Comparison of ENCODE assay signal across 32 cellular contexts in the genomic region with DNA sequence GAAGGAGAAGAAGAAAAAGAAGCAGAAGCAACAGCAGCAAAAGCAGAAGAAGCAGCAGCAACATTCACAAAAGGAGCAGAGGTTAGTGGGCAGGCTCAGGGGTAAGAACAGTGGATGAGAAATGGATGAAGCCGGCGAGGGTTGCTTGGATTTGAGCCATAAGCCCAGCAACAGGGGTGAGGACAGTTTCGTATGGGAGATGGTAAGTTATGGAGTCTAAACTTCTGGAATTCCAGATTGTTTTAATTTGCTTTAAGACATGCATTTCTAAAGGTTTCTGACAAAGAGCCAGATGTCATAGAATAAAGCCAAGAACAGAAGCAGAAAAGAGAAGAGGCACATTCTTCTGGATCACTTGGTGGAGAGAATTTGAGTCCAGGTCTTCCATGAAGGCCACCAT.
"Had no signal": no experiment of that assay in that cellular context is flagged by ENCODE, and none has a peak within 500 bp of the region (broad histone marks: within the 10 kb centered on the region; RNA-seq: fewer than 3 reads in every experiment).

No MANE protein-coding gene starts in this region.

- DNase-seq: activated B cell treated with CpG ODN at 0.5 μM for 24 hours; activated CD4-positive, alpha-beta memory T cell treated with anti-CD3 and anti-CD28 coated beads for 36 hours; activated CD4-positive, alpha-beta T cell treated with anti-CD3 and anti-CD28 coated beads for 4 hours; activated CD4-positive, alpha-beta T cell treated with anti-CD3 and anti-CD28 coated beads, Interleukin-2, amount 50 U/mL, for 1 hour; activated CD4-positive, CD25-positive, alpha-beta regulatory T cell treated with anti-CD3 and anti-CD28 coated beads, Interleukin-2, amount 50 U/mL, for 72 hours; activated CD8-positive, alpha-beta memory T cell treated with anti-CD3 and anti-CD28 coated beads, Interleukin-2, amount 10 ng/mL, durations not matched to agents 7 days and 5 days; activated CD8-positive, alpha-beta memory T cell treated with anti-CD3 and anti-CD28 coated beads, Interleukin-2, amount 50 U/mL, for 48 hours; activated effector memory CD4-positive, alpha-beta T cell treated with Interleukin-2 at 50 U/mL for 16 hours; activated naive CD4-positive, alpha-beta T cell treated with anti-CD3 and anti-CD28 coated beads, Interleukin-2, amount 10 ng/mL, durations not matched to agents 7 days and 5 days; activated naive CD8-positive, alpha-beta T cell treated with anti-CD3 and anti-CD28 coated beads, Interleukin-2, amount 50 U/mL, for 24 hours; activated T-cell treated with anti-CD3 and anti-CD28 coated beads, Interleukin-2, amount 50 U/mL, for 48 hours; amniotic stem cell; aorta; brain microvascular endothelial cell; central memory CD4-positive, alpha-beta T cell; Karpas-422; MV-4-11; NCI-H1694 treated with DMSO at 0.1 percent for 48 hours; NCI-H2029; NCI-H2171; NCI-H510A; NCI-H526; NK-92 treated with Interleukin-12 subunit alpha and Interleukin-12 subunit beta, amount 100 ng/mL, for 24 hours; PC-3; Peyer's patch; RPMI8226; SHP77 treated with DMSO at 0.1 percent for 48 hours; SW 1271; T-helper 1 cell; T-helper 2 cell; T-helper 9 cell had no signal

- ATAC-seq: activated CD8-positive, alpha-beta memory T cell treated with anti-CD3 and anti-CD28 coated beads, Interleukin-2, amount 10 ng/mL, durations not matched to agents 7 days and 5 days; activated naive CD8-positive, alpha-beta T cell treated with anti-CD3 and anti-CD28 coated beads, Interleukin-2, amount 50 U/mL, for 24 hours; PC-3 had no signal

- H3K4me3 ChIP-seq: Peyer's patch, SJSA1 had no signal
